ENCODE assay signal across 20 cellular contexts in genomic region chr13:83880275-83881027, GRCh38. TPM values are rescaled to one million over a fixed set of nuclear protein-coding genes. Genes with fewer than 3 reads are reported as not detected.
DNase-seq lines count a peak whose midpoint lies in the region; ATAC-seq, FAIRE-seq and TF ChIP-seq lines count a peak whose summit lies in the region.
"Had no signal": no experiment of that assay in that cellular context is flagged by ENCODE, and none has a peak within 500 bp of the region (broad histone marks: within the 10 kb centered on the region; RNA-seq: fewer than 3 reads in every experiment).

No MANE protein-coding gene starts in this region.

- no peaks in the 10 kb centered on the region for H3F3A ChIP-seq in smooth muscle cell (ENCODE audit: low read depth)

- DNase-seq in NCI-H2227 (lab: John Stamatoyannopoulos, UW; ENCODE audit: unreplicated experiment) = peak; percentile 5
- no peak for DNase-seq in NCI-H2227 treated with DMSO at 0.1 percent for 48 hours (lab: John Stamatoyannopoulos, UW)
- no peak for DNase-seq in brain microvascular endothelial cell
- DNase-seq in keratinocyte (ENCODE audit: low read depth, low spot score) = no peak
- no peak for DNase-seq in thoracic aorta (ENCODE audit: low spot score)
- no peak for DNase-seq in activated naive CD8-positive, alpha-beta T cell treated with anti-CD3 and anti-CD28 coated beads for 36 hours
- no peak for DNase-seq in smooth muscle cell (lab: John Stamatoyannopoulos, UW; ENCODE audit: unreplicated experiment)
- DNase-seq: activated CD4-positive, alpha-beta T cell treated with anti-CD3 and anti-CD28 coated beads for 4 hours; activated T-cell treated with anti-CD3 and anti-CD28 coated beads, Interleukin-2, amount 50 U/mL, for 4 hours; adrenal gland; effector CD4-positive, alpha-beta T cell; foreskin keratinocyte; naive B cell; NCI-H446 treated with DMSO at 0.1 percent for 48 hours; small intestine; thyroid gland had no signal

- H3K4me1 ChIP-seq in keratinocyte (ENCODE audit: control insufficient read depth, extremely low read depth, insufficient read depth, low read length) (peaks cover 17% of the 10 kb centered on the region), thoracic aorta (ENCODE audit: control insufficient read depth in 1 of 2, low read depth in 2 of 2) (peaks cover 5 to 24% of the 10 kb centered on the region in 2 donors), smooth muscle cell (ENCODE audit: low read depth) (peaks cover 37% of the 10 kb centered on the region)
- H3K4me1 ChIP-seq: adrenal gland, foreskin keratinocyte, thyroid gland had no signal

- peaks cover 77% of the 10 kb centered on the region for H3K27me3 Mint-ChIP-seq in activated naive CD8-positive, alpha-beta T cell treated with anti-CD3 and anti-CD28 coated beads for 36 hours

- no peaks in the 10 kb centered on the region for H3K79me2 ChIP-seq in keratinocyte (ENCODE audit: control insufficient read depth, insufficient read depth, low read length)
- no peaks in the 10 kb centered on the region for H3K79me2 ChIP-seq in smooth muscle cell (ENCODE audit: low read depth)

- H3K9me3 ChIP-seq in keratinocyte (ENCODE audit: control insufficient read depth, low read depth, low read length) (no peaks in the 10 kb centered on the region), thoracic aorta (no peaks in the 10 kb centered on the region), smooth muscle cell (replicated peaks; ENCODE audit: low read depth) (no peaks in the 10 kb centered on the region)
- H3K9me3 ChIP-seq: adrenal gland, thyroid gland had no signal

- 23% methylated on average over 23 of the region's 23 CpGs for WGBS in smooth muscle cell (ENCODE audit: low lambda C conversion rate)

- dilution Hi-C loops in keratinocyte (cut with MboI; ENCODE audit: extremely low pct_ligation_motif_present, low sequenced_read_pairs) = no loop called here

- H2AFZ ChIP-seq in keratinocyte (ENCODE audit: control insufficient read depth, low read length) (no peak overlapping the region), smooth muscle cell (ENCODE audit: low read depth) (no peak overlapping the region)

- FAIRE-seq in keratinocyte (lab: Jason Lieb, UNC) = no peak
- FAIRE-seq: A204.1, HTR-8/SVneo, small intestine had no signal

- H3K9me1 ChIP-seq in keratinocyte (ENCODE audit: control insufficient read depth, extremely low read depth, insufficient read depth, low read length) = no peaks in the 10 kb centered on the region

- H3K27ac ChIP-seq in brain microvascular endothelial cell = no peak overlapping the region
- no peak overlapping the region for H3K27ac ChIP-seq in keratinocyte (ENCODE audit: control insufficient read depth, insufficient read depth, low read length)
- H3K27ac ChIP-seq in thoracic aorta = no peak overlapping the region
- H3K27ac ChIP-seq in smooth muscle cell (ENCODE audit: low read depth) = no peak overlapping the region
- H3K27ac ChIP-seq: adrenal gland, foreskin keratinocyte, thyroid gland had no signal

- H3K4me2 ChIP-seq in keratinocyte (ENCODE audit: control insufficient read depth, extremely low read depth, insufficient read depth, low read depth, low read length) (peak overlapping the region; percentile 72), smooth muscle cell (no peak overlapping the region)

- H3K36me3 ChIP-seq in brain microvascular endothelial cell (replicated peaks) (no peaks in the 10 kb centered on the region), keratinocyte (ENCODE audit: control insufficient read depth in 2 of 2, extremely low read depth in 1 of 2, insufficient read depth in 2 of 2, low read length in 2 of 2) (no peaks in the 10 kb centered on the region), thoracic aorta (no peaks in the 10 kb centered on the region), smooth muscle cell (ENCODE audit: low read depth) (no peaks in the 10 kb centered on the region)
- H3K36me3 ChIP-seq: adrenal gland, thyroid gland had no signal

- no peak overlapping the region for H3K27ac Mint-ChIP-seq in activated naive CD8-positive, alpha-beta T cell treated with anti-CD3 and anti-CD28 coated beads for 36 hours
- H3K27ac Mint-ChIP-seq: T-helper 1 cell treated with Interleukin-12 subunit alpha and Interleukin-12 subunit beta and Interleukin-4 antibody, amounts not matched to agents 30 μg/mL and 1 μg/mL, for 36 hours had no signal

- H3K27me3 ChIP-seq in brain microvascular endothelial cell (replicated peaks) = peaks cover 8% of the 10 kb centered on the region
- peaks cover 56% of the 10 kb centered on the region for H3K27me3 ChIP-seq in keratinocyte (ENCODE audit: control insufficient read depth, extremely low read depth, insufficient read depth, low read length)
- H3K27me3 ChIP-seq in thoracic aorta (replicated peaks; ENCODE audit: insufficient read depth) = no peaks in the 10 kb centered on the region
- H3K27me3 ChIP-seq in smooth muscle cell (ENCODE audit: low read depth) = peaks cover 91% of the 10 kb centered on the region
- H3K27me3 ChIP-seq: thyroid gland had no signal

- no peak overlapping the region for H3K4me3 Mint-ChIP-seq in activated naive CD8-positive, alpha-beta T cell treated with anti-CD3 and anti-CD28 coated beads for 36 hours
- H3K4me3 Mint-ChIP-seq: activated T-cell treated with anti-CD3 and anti-CD28 coated beads, Interleukin-2, amount 50 U/mL, for 4 hours; naive B cell; T-helper 1 cell treated with Interleukin-12 subunit alpha and Interleukin-12 subunit beta and Interleukin-4 antibody, amounts not matched to agents 30 μg/mL and 1 μg/mL, for 36 hours had no signal

- H3K9ac ChIP-seq in keratinocyte (ENCODE audit: control insufficient read depth, extremely low read depth, insufficient read depth, low read length) = no peak overlapping the region
- no peak overlapping the region for H3K9ac ChIP-seq in smooth muscle cell (ENCODE audit: low read depth)

- peak overlapping the region; percentile 47 for H3K4me3 ChIP-seq in brain microvascular endothelial cell (ENCODE audit: low read depth, low read length)
- H3K4me3 ChIP-seq in keratinocyte (ENCODE audit: control insufficient read depth in 2 of 3, extremely low read depth in 1 of 3, insufficient read depth in 2 of 3, low read depth in 1 of 3, low read length in 3 of 3) = no peak overlapping the region
- peak overlapping the region; percentile 66 for H3K4me3 ChIP-seq in thoracic aorta
- H3K4me3 ChIP-seq in smooth muscle cell = no peak overlapping the region
- H3K4me3 ChIP-seq: adrenal gland, thyroid gland had no signal

- no peaks in the 10 kb centered on the region for H4K20me1 ChIP-seq in keratinocyte (ENCODE audit: control insufficient read depth, extremely low read depth, insufficient read depth, low read length)
- no peaks in the 10 kb centered on the region for H4K20me1 ChIP-seq in smooth muscle cell (ENCODE audit: low read depth)

- H3K36me3 Mint-ChIP-seq in activated naive CD8-positive, alpha-beta T cell treated with anti-CD3 and anti-CD28 coated beads for 36 hours = no peaks in the 10 kb centered on the region
- H3K36me3 Mint-ChIP-seq: naive B cell had no signal

- TF ChIP-seq CTCF in brain microvascular endothelial cell (IDR thresholded peaks at IDR 0.05; ENCODE audit: low read depth, low read length, missing control alignments) (no peak), keratinocyte (optimal IDR thresholded peaks at IDR 0.05 in 1 of 3, IDR thresholded peaks at IDR 0.05 in 1 of 3, conservative IDR thresholded peaks at IDR 0.05 in 1 of 3; ENCODE audit: extremely low read depth in 1 of 3, insufficient read depth in 2 of 3, low read length in 3 of 3) (no peak), thoracic aorta (IDR thresholded peaks at IDR 0.05) (no peak), smooth muscle cell (IDR thresholded peaks at IDR 0.05; ENCODE audit: borderline replicate concordance, insufficient read depth, poor library complexity, severe bottlenecking) (no peak)

- peak; percentile 29 for ATAC-seq in thoracic aorta (ENCODE audit: insufficient number of reproducible peaks, low FRiP score, low read depth)
- ATAC-seq in GM21423 (IDR thresholded peaks at IDR 0.05; ENCODE audit: unreplicated experiment) = no peak

- H3K9me3 Mint-ChIP-seq in activated naive CD8-positive, alpha-beta T cell treated with anti-CD3 and anti-CD28 coated beads for 36 hours = peaks cover 4% of the 10 kb centered on the region

- in situ Hi-C loops in brain microvascular endothelial cell (cut with HindIII; ENCODE audit: low pct_ligation_motif_present, low sequenced_read_pairs) = no loop called here

- H3K4me1 Mint-ChIP-seq in activated naive CD8-positive, alpha-beta T cell treated with anti-CD3 and anti-CD28 coated beads for 36 hours = peaks cover 19% of the 10 kb centered on the region

RNA-seq across cellular contexts. Expression of gene SLITRK1, which starts 1.8 kb away (rescaled TPM):
- polyA plus RNA-seq in keratinocyte = not detected in 3 replicates
- not detected for polyA plus RNA-seq in keratinocyte (2011; ENCODE audit: low read depth)
- polyA plus RNA-seq in keratinocyte (2011; cell fraction: cytosol; rRNA removed) = not detected in 2 replicates
- 0.03 TPM in 1 of 2 replicates, not detected in the other for polyA plus RNA-seq in keratinocyte (2011; cell fraction: nucleus; rRNA removed)
- polyA plus RNA-seq in keratinocyte (2012; ENCODE audit: low replicate concordance) = not detected in 2 replicates
- not detected in 3 replicates for polyA minus RNA-seq in keratinocyte
- polyA minus RNA-seq in keratinocyte (2011; cell fraction: cytosol; rRNA and poly(A)+ RNA removed) = not detected
- not detected in 2 replicates for polyA minus RNA-seq in keratinocyte (2011; cell fraction: nucleus; rRNA and poly(A)+ RNA removed)
- not detected for total RNA-seq in thoracic aorta
- total RNA-seq in activated naive CD8-positive, alpha-beta T cell treated with anti-CD3 and anti-CD28 coated beads for 36 hours = not detected
- total RNA-seq in smooth muscle cell = not detected in 2 replicates
- polyA plus RNA-seq in smooth muscle cell = not detected in 2 replicates
- total RNA-seq: activated T-cell treated with anti-CD3 and anti-CD28 coated beads, Interleukin-2, amount 50 U/mL, for 4 hours; foreskin keratinocyte; thyroid gland had no signal
- polyA plus RNA-seq: foreskin keratinocyte had no signal

Comparison
In these comparisons a context has a peak if more than half of its experiments do, and no peak if none do; other contexts are left out.
1. H3K4me3 ChIP-seq: peak in brain microvascular endothelial cell (single experiment) and thoracic aorta (single experiment); none in keratinocyte (0 of 3) and smooth muscle cell (single experiment).